Comparison of ENCODE assay signal across 9 cellular contexts in genomic region chr9:129610193-129610472, GRCh38. TPM values are rescaled to one million over a fixed set of nuclear protein-coding genes. Genes with fewer than 3 reads are reported as not detected.
DNase-seq lines count a peak whose midpoint lies in the region; ATAC-seq and TF ChIP-seq lines count a peak whose summit lies in the region.
"Had no signal": no experiment of that assay in that cellular context is flagged by ENCODE, and none has a peak within 500 bp of the region (broad histone marks: within the 10 kb centered on the region; RNA-seq: fewer than 3 reads in every experiment).

No MANE protein-coding gene starts in this region.

- peaks cover 0 to 4% (median 0%) of the 10 kb centered on the region in 5 donors for H3K27me3 Mint-ChIP-seq in naive thymus-derived CD4-positive, alpha-beta T cell

- peak; percentile 2 for ATAC-seq in naive thymus-derived CD4-positive, alpha-beta T cell
- ATAC-seq in HG03280 (IDR thresholded peaks at IDR 0.05; ENCODE audit: unreplicated experiment) = no peak

- no peaks in the 10 kb centered on the region for H3K27me3 ChIP-seq in dorsolateral prefrontal cortex
- no peaks in the 10 kb centered on the region for H3K27me3 ChIP-seq in naive thymus-derived CD4-positive, alpha-beta T cell (ENCODE audit: control insufficient read depth in 2 of 2, insufficient read depth in 2 of 2, low read length in 2 of 2)

- no peaks in the 10 kb centered on the region for H3K36me3 ChIP-seq in naive thymus-derived CD4-positive, alpha-beta T cell (ENCODE audit: control insufficient read depth in 2 of 3, insufficient read depth in 3 of 3, low read length in 3 of 3)

- H3K4me3 Mint-ChIP-seq in naive thymus-derived CD4-positive, alpha-beta T cell = peak overlapping the region in 9 of 10 donors; percentile 18 to 98 (median 83)

- peak overlapping the region in 4 of 9 donors; percentile 51 to 92 (median 90) for H3K27ac Mint-ChIP-seq in naive thymus-derived CD4-positive, alpha-beta T cell

- H3K4me3 ChIP-seq in LNCaP clone FGC (ENCODE audit: low read depth, low read length) = peak overlapping the region; percentile 51
- peak overlapping the region; percentile 40 to 70 (median 60) for H3K4me3 ChIP-seq in dorsolateral prefrontal cortex
- peak overlapping the region; percentile 52 for H3K4me3 ChIP-seq in naive thymus-derived CD4-positive, alpha-beta T cell (ENCODE audit: low read length)

- CTCF ChIA-PET in naive thymus-derived CD4-positive, alpha-beta T cell (lab: Charles Lee) = interaction anchor here (2.0 to 4.8 kb wide), 2 partner anchors 471 to 478 kb away, joined by 7 to 33 read pairs; no protein-coding TSS in a partner anchor

- intact Hi-C loops in dorsolateral prefrontal cortex (cut with DNase I) = loop anchor here (1.0 to 5.0 kb wide), 6 partner anchors 113 to 472 kb away; no protein-coding TSS in a partner anchor
- intact Hi-C loops in naive thymus-derived CD4-positive, alpha-beta T cell (cut with micrococcal nuclease) = loop anchor here (1.0 to 2.0 kb wide), 10 partner anchors 121 to 479 kb away; partner anchors contain the start of gene IER5L (in 1 of the 2)

- H3K4me1 Mint-ChIP-seq in naive thymus-derived CD4-positive, alpha-beta T cell = peaks cover 13 to 47% (median 30%) of the 10 kb centered on the region in 7 donors

- no peaks in the 10 kb centered on the region for H3K9me3 Mint-ChIP-seq in naive thymus-derived CD4-positive, alpha-beta T cell

- TF ChIP-seq CTCF in LNCaP clone FGC (IDR thresholded peaks at IDR 0.05; ENCODE audit: control insufficient read depth, extremely low read depth, insufficient read depth) = no peak
- no peak for TF ChIP-seq CTCF in dorsolateral prefrontal cortex (IDR thresholded peaks at IDR 0.05 in 54 of 56, conservative IDR thresholded peaks at IDR 0.05 in 2 of 56; ENCODE audit: low read depth in 1 of 56, partially characterized antibody in 56 of 56)

- H3K27ac ChIP-seq in dorsolateral prefrontal cortex = peak overlapping the region in 56 of 59 donors; percentile 33 to 97 (median 92)
- H3K27ac ChIP-seq in naive thymus-derived CD4-positive, alpha-beta T cell (ENCODE audit: low read depth, low read length) = peak overlapping the region; percentile 15

- no peaks in the 10 kb centered on the region for H3K9me3 ChIP-seq in naive thymus-derived CD4-positive, alpha-beta T cell (ENCODE audit: control insufficient read depth in 2 of 3, low read length in 3 of 3)

- DNase-seq in AG08395 (ENCODE audit: low spot score) (peak; percentile 12), LNCaP clone FGC (ENCODE audit: low read depth) (no peak), dorsolateral prefrontal cortex (no peak), iPS-NIHi7 (ENCODE audit: extremely low spot score) (no peak), epidermal melanocyte (ENCODE audit: insufficient read length, low spot score) (no peak), cerebellum (ENCODE audit: low spot score) (no peak)
- no peak for DNase-seq in naive thymus-derived CD4-positive, alpha-beta T cell

- H3K36me3 Mint-ChIP-seq in naive thymus-derived CD4-positive, alpha-beta T cell = no peaks in the 10 kb centered on the region

- peaks cover 19 to 21% of the 10 kb centered on the region in 2 donors for H3K4me1 ChIP-seq in naive thymus-derived CD4-positive, alpha-beta T cell (ENCODE audit: control insufficient read depth in 2 of 2, insufficient read depth in 2 of 2, low read length in 2 of 2)

- POLR2A ChIA-PET in naive thymus-derived CD4-positive, alpha-beta T cell (lab: Charles Lee) = interaction anchor here (1.7 to 2.1 kb wide), 2 partner anchors 470 to 479 kb away, joined by 5 to 12 read pairs; no protein-coding TSS in a partner anchor

RNA-seq across cellular contexts. Expression of gene C9orf50, which starts 10.8 kb away (rescaled TPM):
- total RNA-seq in dorsolateral prefrontal cortex = 1 to 10 TPM in 55 of 120 experiments, under 1 TPM in 47, not detected in 18; 0.18 to 3.1 (median 1.0) TPM
- total RNA-seq in naive thymus-derived CD4-positive, alpha-beta T cell = not detected
- not detected for polyA plus RNA-seq in naive thymus-derived CD4-positive, alpha-beta T cell
- not detected for total RNA-seq in cerebellum
- total RNA-seq: M059J had no signal

RNA-seq across cellular contexts. Expression of gene NTMT1, which starts 15.8 kb away (rescaled TPM):
- total RNA-seq in dorsolateral prefrontal cortex (10 to 100 TPM; 22.2 to 45.4 (median 32.9) TPM), cerebellum (14.6 TPM)
- total RNA-seq in naive thymus-derived CD4-positive, alpha-beta T cell = 10 to 100 TPM; 31.0 to 50.1 (median 34.2) TPM
- 10 to 100 TPM; 49.0 to 58.9 TPM for polyA plus RNA-seq in naive thymus-derived CD4-positive, alpha-beta T cell

RNA-seq across cellular contexts. Expression of gene ASB6, which starts 31.8 kb away (rescaled TPM):
- 10 to 100 TPM; 20.5 to 43.2 (median 32.5) TPM for total RNA-seq in dorsolateral prefrontal cortex
- 10 to 100 TPM; 25.0 to 33.2 (median 28.1) TPM for total RNA-seq in naive thymus-derived CD4-positive, alpha-beta T cell
- 10 to 100 TPM; 18.5 to 40.9 TPM for polyA plus RNA-seq in naive thymus-derived CD4-positive, alpha-beta T cell
- 14.5 TPM for total RNA-seq in cerebellum

RNA-seq across cellular contexts. Expression of gene PRRX2, which starts 55.3 kb away (rescaled TPM):
- total RNA-seq in dorsolateral prefrontal cortex = 1 to 10 TPM in 4 of 120 experiments, under 1 TPM in 37, not detected in 79; 0.33 to 1.6 (median 0.47) TPM
- 1 to 10 TPM in 1 of 5 experiments, not detected in 4; 1.1 TPM for total RNA-seq in naive thymus-derived CD4-positive, alpha-beta T cell
- polyA plus RNA-seq in naive thymus-derived CD4-positive, alpha-beta T cell = not detected
- not detected for total RNA-seq in cerebellum
